In the genomic region with DNA sequence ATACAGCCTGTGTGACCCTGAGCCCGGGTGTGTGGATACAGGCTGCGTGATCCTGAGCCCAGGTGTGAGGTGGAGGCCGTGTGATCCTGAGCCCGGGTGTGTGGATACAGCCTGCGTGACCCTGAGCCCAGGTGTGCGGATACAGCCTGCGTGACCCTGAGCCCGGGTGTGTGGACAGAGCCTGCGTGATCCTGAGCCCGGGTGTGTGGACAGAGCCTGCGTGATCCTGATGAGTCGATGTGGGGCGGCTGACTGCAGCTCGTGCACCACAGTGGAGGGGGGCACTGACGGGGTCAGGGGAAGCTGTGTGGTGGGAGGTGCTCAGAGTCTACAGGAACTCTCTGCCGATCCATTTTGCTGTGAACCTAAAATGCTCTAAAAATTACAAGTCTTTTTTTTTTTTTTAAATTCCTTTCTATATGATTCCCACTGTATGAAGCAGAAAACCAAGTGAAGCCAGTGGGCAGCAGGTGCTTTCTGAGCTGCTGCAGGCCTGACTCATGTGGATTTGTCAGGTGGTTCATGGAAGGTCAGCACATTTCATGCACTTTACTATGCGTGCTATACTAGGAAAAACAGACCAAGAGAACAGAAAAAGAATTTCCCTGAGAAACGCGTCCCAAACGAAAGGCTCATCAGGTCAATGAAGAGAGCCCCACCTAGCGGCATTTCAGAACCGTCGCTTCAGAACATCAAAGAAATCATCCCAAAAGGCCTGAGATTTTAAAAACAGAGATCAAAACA, we compare ENCODE assay signal across 1 cellular context.
TF ChIP-seq lines count a peak whose summit lies in the region.

No MANE protein-coding gene starts in this region.

TF ChIP-seq in K562, 482 proteins besides CTCF, POLR2A, EP300 and RAD21:
- TF ChIP-seq LEF1 (IDR thresholded peaks at IDR 0.05) (peak; percentile 52; the same call in 1 of the 2 replicates), TAF1 (IDR thresholded peaks at IDR 0.05; ENCODE audit: control insufficient read depth, extremely low read depth, insufficient read depth, low read length, severe bottlenecking) (no peak)
